In the genomic region with DNA sequence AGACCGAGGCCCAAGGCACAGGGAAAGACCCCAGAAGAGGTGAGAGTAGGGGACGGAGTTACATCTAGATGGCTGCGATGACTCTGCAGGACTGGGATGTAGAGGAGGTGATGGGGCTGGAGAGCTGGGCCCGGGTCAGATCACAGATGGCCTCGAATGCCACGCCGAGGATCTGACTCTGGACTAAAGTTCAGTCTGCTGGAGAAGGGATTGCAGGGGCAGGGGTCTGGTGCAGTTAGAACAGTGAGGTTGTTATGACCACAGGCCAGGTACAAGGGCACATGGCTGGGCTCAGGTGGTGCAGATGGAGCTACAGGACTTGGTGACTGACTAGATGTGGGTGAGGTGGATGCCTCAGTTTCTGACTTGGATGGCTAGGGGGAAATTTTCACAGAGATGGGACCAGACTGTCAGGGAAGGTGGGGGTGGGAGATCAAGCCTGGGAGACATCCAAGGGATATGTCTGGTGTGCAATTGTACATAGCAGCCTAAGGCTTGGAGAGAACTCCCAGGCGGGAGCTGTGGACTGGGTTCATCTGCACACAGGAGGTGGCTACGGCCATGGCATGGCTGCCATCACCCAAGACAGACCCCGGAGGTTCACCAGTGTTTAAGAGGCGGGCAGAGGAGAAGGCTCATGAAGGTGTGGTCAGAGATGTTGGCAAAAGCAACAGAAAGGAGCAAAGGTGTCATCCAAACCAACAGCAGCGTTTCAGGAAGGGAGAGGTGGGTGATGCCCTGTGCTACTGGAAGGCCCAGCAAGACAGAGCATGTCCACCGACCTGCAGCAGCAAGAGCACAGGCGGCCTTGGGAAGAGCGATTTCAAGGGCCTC, we compare ENCODE assay signal across 26 cellular contexts.
"Had no signal": no experiment of that assay in that cellular context is flagged by ENCODE, and none has a peak within 500 bp of the region (broad histone marks: within the 10 kb centered on the region; RNA-seq: fewer than 3 reads in every experiment).

No MANE protein-coding gene starts in this region.

- DNase-seq: activated CD4-positive, alpha-beta memory T cell treated with anti-CD3 and anti-CD28 coated beads for 36 hours; activated CD4-positive, alpha-beta T cell treated with anti-CD3 and anti-CD28 coated beads, Interleukin-2, amount 10 ng/mL, durations not matched to agents 24 days and 14 days; activated CD4-positive, CD25-positive, alpha-beta regulatory T cell treated with anti-CD3 and anti-CD28 coated beads, Interleukin-2, amount 50 U/mL, for 72 hours; activated CD8-positive, alpha-beta memory T cell treated with anti-CD3 and anti-CD28 coated beads, Interleukin-2, amount 50 U/mL, for 4 hours; activated gamma-delta T cell; activated naive CD4-positive, alpha-beta T cell treated with anti-CD3 and anti-CD28 coated beads, Interleukin-2, amount 50 U/mL, for 16 hours; activated T-cell treated with anti-CD3 and anti-CD28 coated beads, Interleukin-2, amount 50 U/mL, for 24 hours; cortex of kidney; effector memory CD8-positive, alpha-beta T cell; head of caudate nucleus; hippocampal formation; left colon; small intestine; stimulated activated CD4-positive, alpha-beta T cell treated with anti-CD3 and anti-CD28 coated beads, Interleukin-1b, Interleukin-23, amount 100 ng/mL, for 48 hours; stimulated activated CD4-positive, alpha-beta T cell treated with anti-CD3 and anti-CD28 coated beads, Interleukin-4, amount 100 ng/mL, for 4 hours; stimulated activated CD8-positive, alpha-beta memory T cell treated with anti-CD3 and anti-CD28 coated beads, Interleukin-4, amount 100 ng/mL, for 48 hours; stimulated activated naive CD8-positive, alpha-beta T cell treated with anti-CD3 and anti-CD28 coated beads, Interleukin-15, amount 100 ng/mL, for 72 hours; substantia nigra; T-helper 2 cell; upper lobe of right lung had no signal

- H3K36me3 ChIP-seq: gastroesophageal sphincter, upper lobe of right lung had no signal

- ATAC-seq: effector memory CD8-positive, alpha-beta T cell; gastroesophageal sphincter; left colon; naive thymus-derived CD8-positive, alpha-beta T cell; sciatic nerve; stimulated activated memory B cell treated with anti-CD40 and anti-IgM and Interleukin-4, amounts not matched to agents 10 μg/mL and 1 μg/mL and 100 μg/mL, for 72 hours; stimulated activated naive CD8-positive, alpha-beta T cell treated with anti-CD3 and anti-CD28 coated beads, Interleukin-15, amount 100 ng/mL, for 72 hours; upper lobe of right lung had no signal

- H3K27ac Mint-ChIP-seq: activated CD4-positive, alpha-beta memory T cell treated with anti-CD3 and anti-CD28 coated beads for 36 hours; activated CD4-positive, alpha-beta T cell treated with anti-CD3 and anti-CD28 coated beads, Interleukin-2, amount 10 ng/mL, durations not matched to agents 24 days and 14 days; activated T-cell treated with anti-CD3 and anti-CD28 coated beads, Interleukin-2, amount 50 U/mL, for 24 hours; effector memory CD8-positive, alpha-beta T cell; memory B cell; stimulated activated memory B cell treated with anti-CD40 and anti-IgM and Interleukin-4, amounts not matched to agents 10 μg/mL and 1 μg/mL and 100 μg/mL, for 72 hours; stimulated activated naive CD8-positive, alpha-beta T cell treated with anti-CD3 and anti-CD28 coated beads, Interleukin-15, amount 100 ng/mL, for 72 hours had no signal

- H3K9me3 ChIP-seq: gastroesophageal sphincter, upper lobe of right lung had no signal

- H3K9me3 Mint-ChIP-seq: activated CD4-positive, alpha-beta memory T cell treated with anti-CD3 and anti-CD28 coated beads for 36 hours; activated CD4-positive, alpha-beta T cell treated with anti-CD3 and anti-CD28 coated beads, Interleukin-2, amount 10 ng/mL, durations not matched to agents 24 days and 14 days; activated T-cell treated with anti-CD3 and anti-CD28 coated beads, Interleukin-2, amount 50 U/mL, for 24 hours; effector memory CD8-positive, alpha-beta T cell; memory B cell; naive thymus-derived CD8-positive, alpha-beta T cell; neural crest cell; stimulated activated memory B cell treated with anti-CD40 and anti-IgM and Interleukin-4, amounts not matched to agents 10 μg/mL and 1 μg/mL and 100 μg/mL, for 72 hours; stimulated activated naive CD8-positive, alpha-beta T cell treated with anti-CD3 and anti-CD28 coated beads, Interleukin-15, amount 100 ng/mL, for 72 hours had no signal

- H3K4me3 Mint-ChIP-seq: activated CD4-positive, alpha-beta memory T cell treated with anti-CD3 and anti-CD28 coated beads for 36 hours; activated CD4-positive, alpha-beta T cell treated with anti-CD3 and anti-CD28 coated beads, Interleukin-2, amount 10 ng/mL, durations not matched to agents 24 days and 14 days; activated T-cell treated with anti-CD3 and anti-CD28 coated beads, Interleukin-2, amount 50 U/mL, for 24 hours; effector memory CD8-positive, alpha-beta T cell; memory B cell; naive thymus-derived CD8-positive, alpha-beta T cell; neural crest cell; stimulated activated memory B cell treated with anti-CD40 and anti-IgM and Interleukin-4, amounts not matched to agents 10 μg/mL and 1 μg/mL and 100 μg/mL, for 72 hours; stimulated activated naive CD8-positive, alpha-beta T cell treated with anti-CD3 and anti-CD28 coated beads, Interleukin-15, amount 100 ng/mL, for 72 hours had no signal

- H3K4me1 ChIP-seq: gastroesophageal sphincter, upper lobe of right lung had no signal

- H3K27ac ChIP-seq: gastroesophageal sphincter, upper lobe of right lung had no signal

- H3K4me3 ChIP-seq: gastroesophageal sphincter, upper lobe of right lung had no signal

- H3K36me3 Mint-ChIP-seq: activated CD4-positive, alpha-beta memory T cell treated with anti-CD3 and anti-CD28 coated beads for 36 hours; naive thymus-derived CD8-positive, alpha-beta T cell; stimulated activated memory B cell treated with anti-CD40 and anti-IgM and Interleukin-4, amounts not matched to agents 10 μg/mL and 1 μg/mL and 100 μg/mL, for 72 hours had no signal

- H3K4me1 Mint-ChIP-seq: memory B cell; naive thymus-derived CD8-positive, alpha-beta T cell; stimulated activated memory B cell treated with anti-CD40 and anti-IgM and Interleukin-4, amounts not matched to agents 10 μg/mL and 1 μg/mL and 100 μg/mL, for 72 hours; stimulated activated naive CD8-positive, alpha-beta T cell treated with anti-CD3 and anti-CD28 coated beads, Interleukin-15, amount 100 ng/mL, for 72 hours had no signal
